16 cellular contexts compared by ENCODE assay signal in the genomic region with DNA sequence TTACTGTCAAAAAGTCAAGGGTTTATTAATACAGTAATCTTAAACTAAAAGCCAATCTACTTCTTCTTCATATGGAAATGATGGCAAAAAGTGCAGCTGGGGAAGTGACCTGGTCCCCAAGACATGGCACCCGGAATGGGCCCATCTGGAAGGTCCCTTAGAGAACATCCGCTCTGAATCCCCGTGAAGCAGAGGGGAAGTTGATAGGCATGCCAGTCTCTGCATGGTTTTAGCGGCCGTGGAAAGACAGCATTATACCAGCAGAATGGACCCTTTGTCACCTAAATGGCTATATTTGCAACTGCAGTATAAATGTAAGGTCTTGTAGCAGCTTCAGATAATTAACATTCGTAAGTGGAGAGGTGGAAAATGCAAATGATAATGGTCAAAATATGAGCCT. TPM values are rescaled to one million over a fixed set of nuclear protein-coding genes. Genes with fewer than 3 reads are reported as not detected.
A peak's percentile ranks its signal among the peaks of the same experiment; 100 is the strongest.
DNase-seq lines count a peak whose midpoint lies in the region; ATAC-seq and TF ChIP-seq lines count a peak whose summit lies in the region.
"Had no signal": no experiment of that assay in that cellular context is flagged by ENCODE, and none has a peak within 500 bp of the region (broad histone marks: within the 10 kb centered on the region; RNA-seq: fewer than 3 reads in every experiment).

No MANE protein-coding gene starts in this region.

- peaks cover 52% of the 10 kb centered on the region for H3K36me3 ChIP-seq in CD4-positive, alpha-beta memory T cell (ENCODE audit: insufficient read depth, low read length)
- peaks cover 55% of the 10 kb centered on the region for H3K36me3 ChIP-seq in osteoblast (ENCODE audit: insufficient read depth, low read length)
- H3K36me3 ChIP-seq: thyroid gland had no signal

- H3K27me3 ChIP-seq in CD4-positive, alpha-beta memory T cell (ENCODE audit: insufficient read depth, low read length): no peaks in the 10 kb centered on the region
- H3K27me3 ChIP-seq in osteoblast (ENCODE audit: insufficient read depth, low read length): no peaks in the 10 kb centered on the region
- H3K27me3 ChIP-seq: foreskin keratinocyte, sigmoid colon, thyroid gland had no signal

- POLR2A ChIA-PET in CD4-positive, alpha-beta memory T cell (lab: Charles Lee; ENCODE audit: partially characterized antibody): interaction anchor here (1.1 to 2.9 kb wide), 5 partner anchors 9 to 32 kb away, joined by 3 to 10 read pairs (median 4); a partner anchor contains a TSS
- POLR2A ChIA-PET in activated B cell treated with CpG ODN at 0.5 μM for 24 hours (lab: Charles Lee): interaction anchor here (0.7 to 8.4 kb wide), 11 partner anchors 9 to 81 kb away, joined by 3 to 99 read pairs (median 7); a partner anchor contains a TSS
- POLR2A ChIA-PET in naive thymus-derived CD8-positive, alpha-beta T cell (lab: Charles Lee): interaction anchor here (0.6 to 1.3 kb wide), 6 partner anchors 9 to 36 kb away, joined by 3 to 6 read pairs (median 4); a partner anchor contains a TSS

- peaks cover 86% of the 10 kb centered on the region for H3K79me2 ChIP-seq in osteoblast (ENCODE audit: insufficient read depth, low read length)
- H3K79me2 ChIP-seq: parathyroid adenoma had no signal

- CTCF ChIA-PET in CD4-positive, alpha-beta memory T cell (lab: Charles Lee; ENCODE audit: partially characterized antibody): interaction anchor here (0.6 to 1.1 kb wide), 3 partner anchors 34 to 153 kb away, joined by 3 to 4 read pairs (median 3); a partner anchor contains a TSS
- CTCF ChIA-PET in activated B cell treated with CpG ODN at 0.5 μM for 24 hours (lab: Charles Lee): interaction anchor here (1.0 to 4.7 kb wide), 7 partner anchors 11 to 141 kb away, joined by 3 to 20 read pairs (median 4); no protein-coding TSS in a partner anchor

- H3K27ac ChIP-seq in CD4-positive, alpha-beta memory T cell (ENCODE audit: low read depth, low read length): no peak overlapping the region
- no peak overlapping the region for H3K27ac ChIP-seq in osteoblast (ENCODE audit: low read depth, low read length)
- H3K27ac ChIP-seq: foreskin keratinocyte, KMS-11, parathyroid adenoma, sigmoid colon, thyroid gland had no signal

- peaks cover 23% of the 10 kb centered on the region for H3K4me1 ChIP-seq in CD4-positive, alpha-beta memory T cell (ENCODE audit: insufficient read depth, low read length)
- H3K4me1 ChIP-seq in osteoblast (ENCODE audit: insufficient read depth, low read length): peaks cover 18% of the 10 kb centered on the region
- H3K4me1 ChIP-seq: foreskin keratinocyte, parathyroid adenoma had no signal

- ATAC-seq in GM19397 (IDR thresholded peaks at IDR 0.05; ENCODE audit: unreplicated experiment) (peak; percentile 10), activated B cell treated with CpG ODN at 0.5 μM for 24 hours (ENCODE audit: low read depth) (peak; percentile 29), GM19452 (IDR thresholded peaks at IDR 0.05; ENCODE audit: unreplicated experiment) (no peak)
- no peak for ATAC-seq in naive thymus-derived CD8-positive, alpha-beta T cell

- H3K27ac Mint-ChIP-seq in CD4-positive, alpha-beta memory T cell: peak overlapping the region in 5 of 7 donors; percentile 3 to 76 (median 67)
- peak overlapping the region; percentile 91 for H3K27ac Mint-ChIP-seq in activated B cell treated with CpG ODN at 0.5 μM for 24 hours
- H3K27ac Mint-ChIP-seq in naive thymus-derived CD8-positive, alpha-beta T cell: peak overlapping the region in 6 of 10 donors; percentile 1 to 82 (median 76)

- intact Hi-C loops in CD4-positive, alpha-beta memory T cell (cut with micrococcal nuclease): no loop called here
- intact Hi-C loops in activated B cell treated with CpG ODN at 0.5 μM for 24 hours (cut with micrococcal nuclease): no loop called here

- peaks cover 20 to 51% (median 33%) of the 10 kb centered on the region in 4 donors for H3K4me1 Mint-ChIP-seq in CD4-positive, alpha-beta memory T cell
- H3K4me1 Mint-ChIP-seq in activated B cell treated with CpG ODN at 0.5 μM for 24 hours: peaks cover 67% of the 10 kb centered on the region
- H3K4me1 Mint-ChIP-seq in naive thymus-derived CD8-positive, alpha-beta T cell: peaks cover 12 to 50% (median 32%) of the 10 kb centered on the region in 4 donors

- H3K4me3 Mint-ChIP-seq in CD4-positive, alpha-beta memory T cell: no peak overlapping the region
- H3K4me3 Mint-ChIP-seq in activated B cell treated with CpG ODN at 0.5 μM for 24 hours: peak overlapping the region; percentile 82
- H3K4me3 Mint-ChIP-seq in naive thymus-derived CD8-positive, alpha-beta T cell: no peak overlapping the region

- H3K4me3 ChIP-seq in CD4-positive, alpha-beta memory T cell (ENCODE audit: low read length in 2 of 2): no peak overlapping the region
- no peak overlapping the region for H3K4me3 ChIP-seq in osteoblast (ENCODE audit: insufficient read depth, low read length)
- H3K4me3 ChIP-seq: lung, sigmoid colon, thyroid gland had no signal

- no peaks in the 10 kb centered on the region for H3K9me3 ChIP-seq in CD4-positive, alpha-beta memory T cell (ENCODE audit: control insufficient read depth in 1 of 2, low read length in 2 of 2)
- no peaks in the 10 kb centered on the region for H3K9me3 ChIP-seq in osteoblast (ENCODE audit: low read depth, low read length)
- H3K9me3 ChIP-seq: sigmoid colon, thyroid gland had no signal

- no peak for DNase-seq in CD4-positive, alpha-beta memory T cell
- no peak for DNase-seq in activated B cell treated with CpG ODN at 0.5 μM for 24 hours
- no peak for DNase-seq in naive thymus-derived CD8-positive, alpha-beta T cell
- no peak for DNase-seq in NK-92 treated with Interleukin-12 subunit alpha and Interleukin-12 subunit beta, amount 100 ng/mL, for 24 hours (lab: John Stamatoyannopoulos, UW)
- DNase-seq in SHP77 treated with DMSO at 0.1 percent for 48 hours (lab: John Stamatoyannopoulos, UW): no peak
- no peak for DNase-seq in osteoblast (ENCODE audit: insufficient read length, low spot score, missing footprints)
- DNase-seq: foreskin keratinocyte; NCI-H2081 treated with DMSO at 0.1 percent for 48 hours; sigmoid colon; stimulated activated naive B cell treated with anti-CD40 and anti-IgM and Interleukin-4, amounts not matched to agents 10 μg/mL and 1 μg/mL and 100 μg/mL, for 72 hours; thyroid gland had no signal

- H3K4me2 ChIP-seq in osteoblast (ENCODE audit: insufficient read depth, low read length): no peak overlapping the region
- H3K4me2 ChIP-seq: KMS-11 had no signal

- H2AFZ ChIP-seq in osteoblast (ENCODE audit: low read length): no peak overlapping the region
- H2AFZ ChIP-seq: parathyroid adenoma had no signal

- peaks cover 49% of the 10 kb centered on the region for H4K20me1 ChIP-seq in osteoblast (ENCODE audit: insufficient read depth, low read length)

- peaks cover 16 to 69% of the 10 kb centered on the region in 2 donors for H3K36me3 Mint-ChIP-seq in CD4-positive, alpha-beta memory T cell
- H3K36me3 Mint-ChIP-seq in activated B cell treated with CpG ODN at 0.5 μM for 24 hours (ENCODE audit: low read depth): peaks cover 57% of the 10 kb centered on the region
- H3K36me3 Mint-ChIP-seq in naive thymus-derived CD8-positive, alpha-beta T cell: peaks cover 0 to 64% (median 12%) of the 10 kb centered on the region in 3 donors

- H3K9me3 Mint-ChIP-seq in CD4-positive, alpha-beta memory T cell: no peaks in the 10 kb centered on the region
- no peaks in the 10 kb centered on the region for H3K9me3 Mint-ChIP-seq in activated B cell treated with CpG ODN at 0.5 μM for 24 hours
- no peaks in the 10 kb centered on the region for H3K9me3 Mint-ChIP-seq in naive thymus-derived CD8-positive, alpha-beta T cell
- H3K9me3 Mint-ChIP-seq: stimulated activated naive B cell treated with anti-CD40 and anti-IgM and Interleukin-4, amounts not matched to agents 10 μg/mL and 1 μg/mL and 100 μg/mL, for 72 hours had no signal

- TF ChIP-seq CTCF in activated B cell treated with CpG ODN at 0.5 μM for 24 hours (IDR thresholded peaks at IDR 0.05) (no peak), osteoblast (IDR thresholded peaks at IDR 0.05; ENCODE audit: extremely low read depth, low read depth, low read length) (no peak)

- no peaks in the 10 kb centered on the region for H3K27me3 Mint-ChIP-seq in CD4-positive, alpha-beta memory T cell
- H3K27me3 Mint-ChIP-seq in activated B cell treated with CpG ODN at 0.5 μM for 24 hours: no peaks in the 10 kb centered on the region
- no peaks in the 10 kb centered on the region for H3K27me3 Mint-ChIP-seq in naive thymus-derived CD8-positive, alpha-beta T cell
- H3K27me3 Mint-ChIP-seq: stimulated activated naive B cell treated with anti-CD40 and anti-IgM and Interleukin-4, amounts not matched to agents 10 μg/mL and 1 μg/mL and 100 μg/mL, for 72 hours had no signal

RNA-seq across cellular contexts. Expression of a gene that starts 32.4 kb away (rescaled TPM):
- total RNA-seq in CD4-positive, alpha-beta memory T cell: 100 to 1,000 TPM; 181 to 186 TPM
- 100 to 1,000 TPM; 589 to 683 TPM for polyA plus RNA-seq in CD4-positive, alpha-beta memory T cell
- total RNA-seq in activated B cell treated with CpG ODN at 0.5 μM for 24 hours (487 and 525 TPM in 2 replicates), osteoblast (145 and 170 TPM in 2 replicates)
- total RNA-seq in naive thymus-derived CD8-positive, alpha-beta T cell: 100 to 1,000 TPM in 1 of 2 experiments, 10 to 100 TPM in 1; 99.1 to 101 TPM
- polyA plus RNA-seq in naive thymus-derived CD8-positive, alpha-beta T cell: 100 to 1,000 TPM; 341 to 512 (median 425) TPM

Comparison
In these comparisons a context has a peak if more than half of its experiments do, and no peak if none do; other contexts are left out.
1. ATAC-seq: peak in GM19397 (single experiment) and activated B cell treated with CpG ODN at 0.5 μM for 24 hours (single experiment); none in naive thymus-derived CD8-positive, alpha-beta T cell (0 of 2) and GM19452 (single experiment).
2. Peak in every context shown above with its lines, with median percentiles within 50 percentile points of each other: H3K27ac Mint-ChIP-seq.